ENCODE assay signal across 2 cellular contexts in genomic region chr7:21414795-21415393, GRCh38.
TF ChIP-seq lines count a peak whose summit lies in the region.

No MANE protein-coding gene starts in this region.

TF ChIP-seq in GM23338, 12 proteins besides CTCF, POLR2A, EP300 and RAD21:
- no peak for TF ChIP-seq CREB1 (CRISPR knock-in tag; IDR thresholded peaks at IDR 0.05; ENCODE audit: low read depth)
- no peak for TF ChIP-seq ZNF331 (CRISPR knock-in tag; IDR thresholded peaks at IDR 0.05; ENCODE audit: low read depth)
- TF ChIP-seq ZNF114 (CRISPR knock-in tag; IDR thresholded peaks at IDR 0.05) = no peak
- TF ChIP-seq ETS1 (IDR thresholded peaks at IDR 0.05) = no peak
- no peak for TF ChIP-seq EZH2 (IDR thresholded peaks at IDR 0.05; ENCODE audit: low read depth, unreplicated experiment)
- TF ChIP-seq STAT1 (IDR thresholded peaks at IDR 0.05; ENCODE audit: unreplicated experiment) = no peak
- TF ChIP-seq NANOG (IDR thresholded peaks at IDR 0.05; ENCODE audit: borderline replicate concordance) = no peak
- TF ChIP-seq POLR2AphosphoS5 (IDR thresholded peaks at IDR 0.05; ENCODE audit: low read depth) = no peak
- TF ChIP-seq EZH2phosphoT487 (IDR thresholded peaks at IDR 0.05; ENCODE audit: unreplicated experiment) = no peak
- no peak for TF ChIP-seq REST (IDR thresholded peaks at IDR 0.05; ENCODE audit: unreplicated experiment)
- no peak for TF ChIP-seq JUNB (IDR thresholded peaks at IDR 0.05; ENCODE audit: unreplicated experiment)
- TF ChIP-seq ZNF462 (CRISPR knock-in tag; IDR thresholded peaks at IDR 0.05) = no peak

TF ChIP-seq in H1, 55 proteins besides CTCF, POLR2A, EP300 and RAD21:
- TF ChIP-seq RXRA (IDR thresholded peaks at IDR 0.05; ENCODE audit: insufficient read depth, low read depth, low read length) (no peak), HDAC6 (IDR thresholded peaks at IDR 0.05; ENCODE audit: low read depth, low read length) (no peak), RBBP5 (IDR thresholded peaks at IDR 0.05; ENCODE audit: borderline replicate concordance, low read depth, low read length) (no peak), FOSL1 (IDR thresholded peaks at IDR 0.05; ENCODE audit: insufficient read depth, low read depth, low read length) (no peak), TAF1 (IDR thresholded peaks at IDR 0.05; ENCODE audit: low read depth, low read length) (no peak), ZNF274 (IDR thresholded peaks at IDR 0.05; ENCODE audit: borderline replicate concordance, extremely low read depth, low read length) (no peak), ASH2L (IDR thresholded peaks at IDR 0.05; ENCODE audit: low read length) (no peak), CREB1 (IDR thresholded peaks at IDR 0.05) (no peak), GTF2F1 (IDR thresholded peaks at IDR 0.05; ENCODE audit: borderline replicate concordance, low read depth, low read length) (no peak), POLR2AphosphoS5 (IDR thresholded peaks at IDR 0.05; ENCODE audit: low read depth, low read length) (no peak), EGR1 (IDR thresholded peaks at IDR 0.05; ENCODE audit: borderline replicate concordance, low read depth, low read length) (no peak), EZH2 (IDR thresholded peaks at IDR 0.05; ENCODE audit: low read depth, low read length, severe bottlenecking) (no peak)
